28 cellular contexts compared by ENCODE assay signal in genomic region chr13:91596832-91597231, GRCh38.
"Had no signal": no experiment of that assay in that cellular context is flagged by ENCODE, and none has a peak within 500 bp of the region (broad histone marks: within the 10 kb centered on the region; RNA-seq: fewer than 3 reads in every experiment).

No MANE protein-coding gene starts in this region.

- H3K4me1 ChIP-seq: pancreas, prostate gland, right atrium auricular region, right lobe of liver, sigmoid colon, suprapubic skin, testis, tibial artery, transverse colon, upper lobe of right lung, uterus had no signal

- H3K9me3 Mint-ChIP-seq: stimulated activated memory B cell treated with anti-CD40 and anti-IgM and Interleukin-4, amounts not matched to agents 10 μg/mL and 1 μg/mL and 100 μg/mL, for 72 hours; stimulated activated naive CD8-positive, alpha-beta T cell treated with anti-CD3 and anti-CD28 coated beads, Interleukin-15, amount 100 ng/mL, for 72 hours; type B pancreatic cell had no signal

- H3K4me3 ChIP-seq: pancreas, prostate gland, right atrium auricular region, right lobe of liver, sigmoid colon, suprapubic skin, testis, tibial artery, transverse colon, upper lobe of right lung, uterus had no signal

- H3K27ac Mint-ChIP-seq: naive B cell; naive thymus-derived CD8-positive, alpha-beta T cell; natural killer cell treated with Interleukin-12 subunit alpha and Interleukin-12 subunit beta and Interleukin-15 and Interleukin-18, amount 100 ng/mL, for 72 hours; stimulated activated memory B cell treated with anti-CD40 and anti-IgM and Interleukin-4, amounts not matched to agents 10 μg/mL and 1 μg/mL and 100 μg/mL, for 72 hours; stimulated activated naive CD8-positive, alpha-beta T cell treated with anti-CD3 and anti-CD28 coated beads, Interleukin-15, amount 100 ng/mL, for 72 hours; type B pancreatic cell had no signal

- H3K4me1 Mint-ChIP-seq: naive B cell; naive thymus-derived CD8-positive, alpha-beta T cell; stimulated activated memory B cell treated with anti-CD40 and anti-IgM and Interleukin-4, amounts not matched to agents 10 μg/mL and 1 μg/mL and 100 μg/mL, for 72 hours; stimulated activated naive CD8-positive, alpha-beta T cell treated with anti-CD3 and anti-CD28 coated beads, Interleukin-15, amount 100 ng/mL, for 72 hours had no signal

- H3K27me3 ChIP-seq: neutrophil, pancreas, right atrium auricular region, right lobe of liver, sigmoid colon, suprapubic skin, testis, tibial artery, transverse colon, upper lobe of right lung, uterus had no signal

- H3K27ac ChIP-seq: neutrophil, pancreas, prostate gland, right atrium auricular region, right lobe of liver, sigmoid colon, suprapubic skin, testis, tibial artery, transverse colon, upper lobe of right lung, uterus had no signal

- H3K36me3 Mint-ChIP-seq: naive B cell; natural killer cell treated with Interleukin-12 subunit alpha and Interleukin-12 subunit beta and Interleukin-15 and Interleukin-18, amount 100 ng/mL, for 72 hours; stimulated activated memory B cell treated with anti-CD40 and anti-IgM and Interleukin-4, amounts not matched to agents 10 μg/mL and 1 μg/mL and 100 μg/mL, for 72 hours; type B pancreatic cell had no signal

- H3K36me3 ChIP-seq: neutrophil, pancreas, prostate gland, right atrium auricular region, right lobe of liver, sigmoid colon, suprapubic skin, tibial artery, transverse colon, upper lobe of right lung, uterus had no signal

- DNase-seq: naive B cell; naive thymus-derived CD8-positive, alpha-beta T cell; nucleus accumbens; pancreas; retina; right lobe of liver; sigmoid colon; small intestine; stimulated activated CD4-positive, alpha-beta T cell treated with anti-CD3 and anti-CD28 coated beads, Interleukin-15, amount 100 ng/mL, for 24 hours; stimulated activated CD4-positive, alpha-beta T cell treated with anti-CD3 and anti-CD28 coated beads, Interleukin-4, amount 100 ng/mL, for 1 hour; stimulated activated CD4-positive, alpha-beta T cell treated with anti-CD3 and anti-CD28 coated beads, Interleukin-4, amount 100 ng/mL, for 4 hours; stimulated activated CD8-positive, alpha-beta memory T cell treated with anti-CD3 and anti-CD28 coated beads, Interleukin-4, amount 100 ng/mL, for 48 hours; stimulated activated naive CD4-positive, alpha-beta T cell; stimulated activated naive CD8-positive, alpha-beta T cell treated with anti-CD3 and anti-CD28 coated beads, Interleukin-15, amount 100 ng/mL, for 72 hours; stimulated activated naive CD8-positive, alpha-beta T cell treated with anti-CD3 and anti-CD28 coated beads, Interleukin-15, Interleukin-2, amounts not matched to agents 100 U/mL and 50 U/mL, for 24 hours; substantia nigra; testis; tibial artery; transverse colon; upper lobe of right lung; uterus had no signal

- ATAC-seq: naive thymus-derived CD8-positive, alpha-beta T cell; natural killer cell treated with Interleukin-12 subunit alpha and Interleukin-12 subunit beta and Interleukin-15 and Interleukin-18, amount 100 ng/mL, for 72 hours; pancreas; right lobe of liver; stimulated activated memory B cell treated with anti-CD40 and anti-IgM and Interleukin-4, amounts not matched to agents 10 μg/mL and 1 μg/mL and 100 μg/mL, for 72 hours; stimulated activated naive CD8-positive, alpha-beta T cell treated with anti-CD3 and anti-CD28 coated beads, Interleukin-15, amount 100 ng/mL, for 72 hours; stimulated activated naive CD8-positive, alpha-beta T cell treated with anti-CD3 and anti-CD28 coated beads, Interleukin-15, Interleukin-2, amounts not matched to agents 100 U/mL and 50 U/mL, for 24 hours; upper lobe of right lung had no signal

- H3K9me3 ChIP-seq: neutrophil, pancreas, prostate gland, right atrium auricular region, right lobe of liver, testis, tibial artery, transverse colon, upper lobe of right lung, uterus had no signal

- H3K27me3 Mint-ChIP-seq: naive B cell; natural killer cell treated with Interleukin-12 subunit alpha and Interleukin-12 subunit beta and Interleukin-15 and Interleukin-18, amount 100 ng/mL, for 72 hours; stimulated activated memory B cell treated with anti-CD40 and anti-IgM and Interleukin-4, amounts not matched to agents 10 μg/mL and 1 μg/mL and 100 μg/mL, for 72 hours; stimulated activated naive CD8-positive, alpha-beta T cell treated with anti-CD3 and anti-CD28 coated beads, Interleukin-15, amount 100 ng/mL, for 72 hours; type B pancreatic cell had no signal

- FAIRE-seq: pancreas, small intestine had no signal

- H3K4me3 Mint-ChIP-seq: naive B cell; naive thymus-derived CD8-positive, alpha-beta T cell; natural killer cell treated with Interleukin-12 subunit alpha and Interleukin-12 subunit beta and Interleukin-15 and Interleukin-18, amount 100 ng/mL, for 72 hours; stimulated activated memory B cell treated with anti-CD40 and anti-IgM and Interleukin-4, amounts not matched to agents 10 μg/mL and 1 μg/mL and 100 μg/mL, for 72 hours; stimulated activated naive CD8-positive, alpha-beta T cell treated with anti-CD3 and anti-CD28 coated beads, Interleukin-15, amount 100 ng/mL, for 72 hours; type B pancreatic cell had no signal
